Comparison of ENCODE assay signal across 14 cellular contexts in the genomic region with DNA sequence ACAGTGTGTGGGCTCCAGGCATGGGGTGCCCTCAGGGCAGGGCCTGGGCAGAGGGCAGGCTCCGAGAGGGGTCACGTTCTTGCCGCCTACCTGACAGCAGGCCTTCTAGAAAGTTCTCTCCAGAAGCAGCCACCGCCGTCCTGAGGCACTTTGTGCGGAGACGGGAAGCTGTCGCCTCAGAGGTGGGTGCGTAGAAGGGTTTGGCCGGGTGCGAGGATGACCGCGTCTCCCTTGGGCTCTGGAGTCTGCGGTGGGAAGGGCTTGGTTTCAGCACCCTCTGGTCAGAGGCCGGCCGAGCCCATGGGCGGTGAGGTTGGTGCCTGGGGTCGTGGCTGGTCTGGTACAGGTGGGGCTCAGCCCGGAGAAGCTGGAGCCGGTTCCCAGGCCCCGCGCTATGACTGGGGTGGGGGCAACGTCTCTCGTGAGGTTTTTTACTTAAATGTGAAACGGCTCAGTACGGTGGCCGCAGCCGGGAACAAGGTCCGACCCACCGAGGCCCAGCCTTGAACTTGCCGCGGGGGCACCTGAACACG. TPM values are rescaled to one million over a fixed set of nuclear protein-coding genes. Genes with fewer than 3 reads are reported as not detected.
DNase-seq lines count a peak whose midpoint lies in the region; ATAC-seq, FAIRE-seq and TF ChIP-seq lines count a peak whose summit lies in the region.
"Had no signal": no experiment of that assay in that cellular context is flagged by ENCODE, and none has a peak within 500 bp of the region (broad histone marks: within the 10 kb centered on the region; RNA-seq: fewer than 3 reads in every experiment).

No MANE protein-coding gene starts in this region.

- peak overlapping the region; percentile 93 for H3K4me2 ChIP-seq in HCT116 (ENCODE audit: low read length)

- peaks cover 56% of the 10 kb centered on the region for H3K79me2 ChIP-seq in HCT116 (ENCODE audit: insufficient read depth, low read length)

- TF ChIP-seq CTCF in HCT116 (IDR thresholded peaks at IDR 0.05 in 2 of 3, conservative IDR thresholded peaks at IDR 0.05 in 1 of 3; ENCODE audit: borderline replicate concordance in 1 of 3, insufficient read depth in 1 of 3, low read depth in 2 of 3, low read length in 2 of 3): no peak
- no peak for TF ChIP-seq CTCF in lower lobe of right lung (IDR thresholded peaks at IDR 0.05)

- H3K9ac ChIP-seq in HCT116 (ENCODE audit: low read length) (peak overlapping the region; percentile 96), duodenal mucosa (ENCODE audit: low read depth in 1 of 2, low read length in 2 of 2) (peak overlapping the region; percentile 93 to 95)

- CTCF ChIA-PET in HCT116 (lab: Charles Lee): no interaction called here

- peak overlapping the region; percentile 88 to 97 for H3K4me3 ChIP-seq in HCT116 (replicated peaks in 1 of 2; ENCODE audit: low read depth in 1 of 2, low read length in 2 of 2)
- H3K4me3 ChIP-seq in duodenal mucosa (ENCODE audit: low read depth in 1 of 2, low read length in 2 of 2): peak overlapping the region; percentile 77 to 85
- peak overlapping the region; percentile 54 for H3K4me3 ChIP-seq in lower lobe of right lung
- peak overlapping the region; percentile 68 to 75 for H3K4me3 ChIP-seq in small intestine (ENCODE audit: low read depth in 1 of 2, low read length in 2 of 2)

- WGBS in small intestine, 3 donors: 23 to 64% (median 37%) methylated on average over 31 to 33 of the region's 33 CpGs

- RAD21 ChIA-PET in HCT116 (lab: Charles Lee; ENCODE audit: low non-redundant PET in 1 of 2, low total read pairs in 2 of 2, uncharacterized antibody in 2 of 2, unreplicated experiment in 2 of 2): interaction anchor here in 1 of 2 experiments (1.2 kb wide), 1 partner anchor 41 kb away, joined by 3 read pairs; no protein-coding TSS in a partner anchor

- no peak for FAIRE-seq in small intestine (lab: Jason Lieb, UNC)

- ATAC-seq in HCT116 (peak; percentile 4; the same call in 1 of the 2 replicates), lower lobe of right lung (peak; percentile 0 to 25), HG02642 (IDR thresholded peaks at IDR 0.05; ENCODE audit: poor library complexity, unreplicated experiment) (no peak)
- no peak for ATAC-seq in stimulated activated naive CD8-positive, alpha-beta T cell treated with anti-CD3 and anti-CD28 coated beads, Interleukin-15, Interleukin-2, amounts not matched to agents 100 U/mL and 50 U/mL, for 24 hours

- H3K36me3 ChIP-seq in HCT116 (ENCODE audit: control insufficient read depth in 1 of 2, insufficient read depth in 2 of 2, low read length in 2 of 2) (no peaks in the 10 kb centered on the region), duodenal mucosa (ENCODE audit: control insufficient read depth in 1 of 2, insufficient read depth in 2 of 2, low read length in 2 of 2) (peaks cover 0 to 4% of the 10 kb centered on the region in 2 donors), lower lobe of right lung (no peaks in the 10 kb centered on the region), small intestine (ENCODE audit: control insufficient read depth in 2 of 2, insufficient read depth in 2 of 2, low read length in 2 of 2) (no peaks in the 10 kb centered on the region)

- BruUV-seq in HCT116 (replicated peaks; lab: Mats Ljungman, UMichigan): no TSS peak

- H3K9me3 ChIP-seq in HCT116 (ENCODE audit: control insufficient read depth in 1 of 2, insufficient read depth in 1 of 2, low read depth in 1 of 2, low read length in 2 of 2) (no peaks in the 10 kb centered on the region), duodenal mucosa (ENCODE audit: control insufficient read depth in 1 of 2, low read length in 2 of 2) (no peaks in the 10 kb centered on the region), lower lobe of right lung (no peaks in the 10 kb centered on the region), small intestine (ENCODE audit: control insufficient read depth, low read depth) (no peaks in the 10 kb centered on the region)

- no peak for TF ChIP-seq POLR2A in HCT116 (IDR thresholded peaks at IDR 0.05; ENCODE audit: borderline replicate concordance, extremely low read depth, insufficient read depth, insufficient read length)

- TF ChIP-seq RAD21 in HCT116 (IDR thresholded peaks at IDR 0.05; ENCODE audit: low read depth): no peak

- H3K27me3 ChIP-seq in HCT116 (ENCODE audit: insufficient read depth, low read length) (no peaks in the 10 kb centered on the region), duodenal mucosa (ENCODE audit: control insufficient read depth in 1 of 2, insufficient read depth in 2 of 2, low read length in 2 of 2) (no peaks in the 10 kb centered on the region), lower lobe of right lung (ENCODE audit: low read depth) (peaks cover 13% of the 10 kb centered on the region), small intestine (ENCODE audit: control insufficient read depth in 2 of 2, insufficient read depth in 2 of 2, low read length in 2 of 2) (no peaks in the 10 kb centered on the region)

- no peaks in the 10 kb centered on the region for H3K9me2 ChIP-seq in HCT116 (ENCODE audit: insufficient read depth)

- DNase-seq in HCT116 (ENCODE audit: low read depth, low spot score): no peak
- DNase-seq in lower lobe of right lung: no peak
- DNase-seq in small intestine: peak; percentile 53
- DNase-seq in C1 segment of cervical spinal cord (lab: John Stamatoyannopoulos, UW): no peak
- no peak for DNase-seq in NCI-H2107 (lab: John Stamatoyannopoulos, UW)
- DNase-seq in stimulated activated naive CD8-positive, alpha-beta T cell treated with anti-CD3 and anti-CD28 coated beads, Interleukin-15, Interleukin-2, amounts not matched to agents 100 U/mL and 50 U/mL, for 24 hours: no peak
- DNase-seq: activated CD4-positive, alpha-beta T cell treated with anti-CD3 and anti-CD28 coated beads, Interleukin-2, amount 50 U/mL, for 1 hour; anterior cingulate cortex; DMS153; NCI-H187 treated with DMSO at 0.1 percent for 48 hours had no signal

- POLR2A ChIA-PET in HCT116 (lab: Charles Lee): interaction anchor here (0.6 to 1.7 kb wide), 4 partner anchors 12 to 143 kb away, joined by 3 to 5 read pairs (median 4); a partner anchor contains a TSS

- no peaks in the 10 kb centered on the region for H4K20me1 ChIP-seq in HCT116 (ENCODE audit: insufficient read depth)

- intact Hi-C loops in HCT116 (cut with micrococcal nuclease): loop anchor here (1.0 to 5.0 kb wide), 2 partner anchors 44 to 67 kb away; a partner anchor contains a TSS
- intact Hi-C loops in lower lobe of right lung (cut with DNase I): no loop called here

- H3K4me1 ChIP-seq in HCT116 (ENCODE audit: control insufficient read depth in 1 of 2, insufficient read depth in 2 of 2, low read length in 2 of 2) (peaks cover 19 to 43% of the 10 kb centered on the region in 2 experiments), duodenal mucosa (ENCODE audit: control insufficient read depth in 1 of 2, insufficient read depth in 2 of 2, low read length in 2 of 2) (peaks cover 19 to 25% of the 10 kb centered on the region in 2 donors), lower lobe of right lung (peaks cover 15% of the 10 kb centered on the region), small intestine (ENCODE audit: control insufficient read depth in 2 of 2, insufficient read depth in 1 of 2, low read depth in 1 of 2, low read length in 1 of 2) (peaks cover 2% of the 10 kb centered on the region in 2 donors)

- no peak overlapping the region for H2AFZ ChIP-seq in HCT116 (ENCODE audit: low read depth, low read length, poor library complexity, severe bottlenecking)

- H3K27ac ChIP-seq in HCT116 (ENCODE audit: low read depth, low read length) (peak overlapping the region; percentile 98), duodenal mucosa (ENCODE audit: low read depth, low read length) (peak overlapping the region; percentile 92), lower lobe of right lung (peak overlapping the region; percentile 77), small intestine (ENCODE audit: low read depth in 1 of 2, low read length in 1 of 2) (peak overlapping the region; percentile 96 to 97)

TF ChIP-seq in HCT116, 20 proteins besides CTCF, POLR2A, EP300 and RAD21 (continues in another document):
- no peak for TF ChIP-seq POLR2AphosphoS5 (IDR thresholded peaks at IDR 0.05; ENCODE audit: low read depth, low read length)
- no peak for TF ChIP-seq EZH2phosphoT487 (IDR thresholded peaks at IDR 0.05; ENCODE audit: borderline replicate concordance)
- no peak for TF ChIP-seq JUND (IDR thresholded peaks at IDR 0.05)
- TF ChIP-seq CBX3 (IDR thresholded peaks at IDR 0.05; ENCODE audit: low read depth): no peak
- no peak for TF ChIP-seq EGR1 (IDR thresholded peaks at IDR 0.05; ENCODE audit: low read depth)
- TF ChIP-seq TCF7L2 (IDR thresholded peaks at IDR 0.05; ENCODE audit: borderline replicate concordance, extremely low read depth, insufficient read depth, insufficient read length): no peak
- no peak for TF ChIP-seq CEBPB (IDR thresholded peaks at IDR 0.05; ENCODE audit: low read depth)
- TF ChIP-seq, protein P1, sequence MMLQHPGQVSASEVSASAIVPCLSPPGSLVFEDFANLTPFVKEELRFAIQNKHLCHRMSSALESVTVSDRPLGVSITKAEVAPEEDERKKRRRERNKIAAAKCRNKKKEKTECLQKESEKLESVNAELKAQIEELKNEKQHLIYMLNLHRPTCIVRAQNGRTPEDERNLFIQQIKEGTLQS (IDR thresholded peaks at IDR 0.05): no peak
- TF ChIP-seq ZNF274 (IDR thresholded peaks at IDR 0.05; ENCODE audit: low read depth, low read length): no peak
- TF ChIP-seq SRF (IDR thresholded peaks at IDR 0.05; ENCODE audit: low read depth): no peak
- no peak for TF ChIP-seq FOSL1 (IDR thresholded peaks at IDR 0.05; ENCODE audit: low read depth)
- TF ChIP-seq, protein P2, sequence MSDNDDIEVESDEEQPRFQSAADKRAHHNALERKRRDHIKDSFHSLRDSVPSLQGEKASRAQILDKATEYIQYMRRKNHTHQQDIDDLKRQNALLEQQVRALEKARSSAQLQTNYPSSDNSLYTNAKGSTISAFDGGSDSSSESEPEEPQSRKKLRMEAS (IDR thresholded peaks at IDR 0.05): no peak
- no peak for TF ChIP-seq EZH2 (IDR thresholded peaks at IDR 0.05)
- no peak for TF ChIP-seq SP1 (IDR thresholded peaks at IDR 0.05; ENCODE audit: low read depth)
- TF ChIP-seq YY1 (IDR thresholded peaks at IDR 0.05; ENCODE audit: extremely low read depth, insufficient replicate concordance, low read depth, low read length): no peak

RNA-seq across cellular contexts. Expression of a gene that starts 10.1 kb away (rescaled TPM):
- total RNA-seq in HCT116 (2021; ENCODE audit: unreplicated experiment): 0.10 TPM
- polyA plus RNA-seq in HCT116 (2012): 0.03 TPM in 1 of 2 replicates, not detected in the other
- 6.6 TPM for total RNA-seq in lower lobe of right lung
- polyA plus RNA-seq in small intestine: under 1 TPM in 1 of 3 donors, not detected in 2; 0.36 TPM
- total RNA-seq: fibroblast of villous mesenchyme, neural crest cell had no signal

RNA-seq across cellular contexts. Expression of a gene that starts 42.8 kb away (rescaled TPM):
- total RNA-seq in HCT116 (2021; ENCODE audit: unreplicated experiment) (56.2 TPM), lower lobe of right lung (0.47 TPM)
- polyA plus RNA-seq in HCT116 (2012): 52.4 and 63.6 TPM in 2 replicates
- polyA plus RNA-seq in small intestine: 1 to 10 TPM in 2 of 3 donors, not detected in 1; 1.8 to 5.9 TPM
- total RNA-seq: fibroblast of villous mesenchyme, neural crest cell had no signal

RNA-seq across cellular contexts. Expression of a gene that starts 47.7 kb away (rescaled TPM):
- 22.7 TPM for total RNA-seq in HCT116 (2021; ENCODE audit: unreplicated experiment)
- polyA plus RNA-seq in HCT116 (2012): 11.0 and 13.4 TPM in 2 replicates
- total RNA-seq in lower lobe of right lung: 11.7 TPM
- polyA plus RNA-seq in small intestine: 10 to 100 TPM; 12.4 to 19.0 (median 12.7) TPM

RNA-seq across cellular contexts. Expression of a gene that starts 50.3 kb away (rescaled TPM):
- 0.37 TPM for total RNA-seq in HCT116 (2021; ENCODE audit: unreplicated experiment)
- 0.09 TPM in 1 of 2 replicates, not detected in the other for polyA plus RNA-seq in HCT116 (2012)
- 3.0 TPM for total RNA-seq in lower lobe of right lung
- 1 to 10 TPM in 2 of 3 donors, not detected in 1; 3.1 to 3.5 TPM for polyA plus RNA-seq in small intestine

Comparison
In these comparisons a context has a peak if more than half of its experiments do, and no peak if none do; other contexts are left out.
1. ATAC-seq: peak in HCT116 (single experiment) and lower lobe of right lung (2 of 2); none in HG02642 (single experiment) and stimulated activated naive CD8-positive, alpha-beta T cell treated with anti-CD3 and anti-CD28 coated beads, Interleukin-15, Interleukin-2, amounts not matched to agents 100 U/mL and 50 U/mL, for 24 hours (single experiment).
2. RNA of a gene that starts 42.8 kb away (total RNA-seq): 56.2 TPM in HCT116 (single experiment); 0.47 TPM in lower lobe of right lung (single experiment); every median in the first group is over 10 times any median in the second.
3. Peak in every context shown above with its lines, with median percentiles within 50 percentile points of each other: H3K27ac ChIP-seq and H3K4me3 ChIP-seq.